In genomic region chr3:122247087-122247824, GRCh38 we compare ENCODE assay signal across 17 cellular contexts.
DNase-seq lines count a peak whose midpoint lies in the region; ATAC-seq, FAIRE-seq and TF ChIP-seq lines count a peak whose summit lies in the region.
"Had no signal": no experiment of that assay in that cellular context is flagged by ENCODE, and none has a peak within 500 bp of the region (broad histone marks: within the 10 kb centered on the region; RNA-seq: fewer than 3 reads in every experiment).

No MANE protein-coding gene starts in this region.

- peak overlapping the region; percentile 82 for H3K27ac ChIP-seq in HL-60 (replicated peaks)
- no peak overlapping the region for H3K27ac ChIP-seq in Karpas-422 (ENCODE audit: low read length)

- FAIRE-seq in frontal cortex (lab: Jason Lieb, UNC), result no peak
- FAIRE-seq: G401.6 had no signal

- no peaks in the 10 kb centered on the region for H3K9me3 ChIP-seq in Karpas-422 (ENCODE audit: low read length)
- H3K9me3 ChIP-seq: sigmoid colon, SK-N-SH, testis had no signal

- peaks cover 10% of the 10 kb centered on the region for H3K4me1 ChIP-seq in Karpas-422 (ENCODE audit: low read length)
- H3K4me1 ChIP-seq: sigmoid colon, testis had no signal

- no peak overlapping the region for H3K4me2 ChIP-seq in Karpas-422 (ENCODE audit: low read depth, low read length, poor library complexity, severe bottlenecking)
- H3K4me2 ChIP-seq: SK-N-SH had no signal

- H3K27me3 ChIP-seq in HL-60 (ENCODE audit: insufficient read depth, poor library complexity, severe bottlenecking) (no peaks in the 10 kb centered on the region), Karpas-422 (ENCODE audit: low read length) (no peaks in the 10 kb centered on the region)
- H3K27me3 ChIP-seq: sigmoid colon, testis had no signal

- no peak overlapping the region for H2AFZ ChIP-seq in Karpas-422 (ENCODE audit: low read length)

- H3K4me3 Mint-ChIP-seq in dendritic cell treated with granulocyte-macrophage colony-stimulating factor and Interleukin-4, amounts not matched to agents 40 ng/mL and 50 ng/mL, for 4 days, result no peak overlapping the region
- H3K4me3 Mint-ChIP-seq in natural killer cell, result peak overlapping the region; percentile 22

- no peaks in the 10 kb centered on the region for H3K79me2 ChIP-seq in Karpas-422 (ENCODE audit: low read length)

- no peak overlapping the region for H3K4me3 ChIP-seq in HL-60 (replicated peaks; ENCODE audit: insufficient read depth, low read length)
- no peak overlapping the region for H3K4me3 ChIP-seq in Karpas-422 (ENCODE audit: low read length)
- H3K4me3 ChIP-seq: sigmoid colon, testis had no signal

- intact Hi-C loops in dendritic cell treated with granulocyte-macrophage colony-stimulating factor and Interleukin-4, amounts not matched to agents 40 ng/mL and 50 ng/mL, for 4 days (cut with micrococcal nuclease), result no loop called here
- intact Hi-C loops in natural killer cell (cut with micrococcal nuclease), result no loop called here

- peak overlapping the region; percentile 79 for H3K27ac Mint-ChIP-seq in dendritic cell treated with granulocyte-macrophage colony-stimulating factor and Interleukin-4, amounts not matched to agents 40 ng/mL and 50 ng/mL, for 4 days
- no peak overlapping the region for H3K27ac Mint-ChIP-seq in natural killer cell

- H3K9ac ChIP-seq in Karpas-422 (ENCODE audit: low read length), result no peak overlapping the region
- H3K9ac ChIP-seq: SK-N-SH had no signal

- H3K4me1 Mint-ChIP-seq in dendritic cell treated with granulocyte-macrophage colony-stimulating factor and Interleukin-4, amounts not matched to agents 40 ng/mL and 50 ng/mL, for 4 days (ENCODE audit: low read depth), result peaks cover 45% of the 10 kb centered on the region
- peaks cover 10% of the 10 kb centered on the region in 2 donors for H3K4me1 Mint-ChIP-seq in natural killer cell

- H4K20me1 ChIP-seq in Karpas-422 (ENCODE audit: insufficient read depth, low read depth, low read length), result no peaks in the 10 kb centered on the region

- peak in 2 of 3 donors; percentile 8 to 39 for ATAC-seq in natural killer cell
- ATAC-seq in GM19351 (IDR thresholded peaks at IDR 0.05; ENCODE audit: unreplicated experiment), result no peak

- no peak for TF ChIP-seq CTCF in HL-60 (IDR thresholded peaks at IDR 0.05; ENCODE audit: insufficient read depth, low read length)
- TF ChIP-seq CTCF in natural killer cell (IDR thresholded peaks at IDR 0.05), result no peak

- H3K9me2 ChIP-seq in Karpas-422 (replicated peaks; ENCODE audit: insufficient read depth, low read length), result no peaks in the 10 kb centered on the region
- H3K9me2 ChIP-seq: SK-N-SH had no signal

- H3K36me3 Mint-ChIP-seq in dendritic cell treated with granulocyte-macrophage colony-stimulating factor and Interleukin-4, amounts not matched to agents 40 ng/mL and 50 ng/mL, for 4 days (ENCODE audit: low read depth), result no peaks in the 10 kb centered on the region
- no peaks in the 10 kb centered on the region for H3K36me3 Mint-ChIP-seq in natural killer cell

- H3K9me3 Mint-ChIP-seq in dendritic cell treated with granulocyte-macrophage colony-stimulating factor and Interleukin-4, amounts not matched to agents 40 ng/mL and 50 ng/mL, for 4 days, result no peaks in the 10 kb centered on the region
- H3K9me3 Mint-ChIP-seq in natural killer cell, result no peaks in the 10 kb centered on the region
- H3K9me3 Mint-ChIP-seq: central memory CD8-positive, alpha-beta T cell had no signal

- H3K36me3 ChIP-seq in Karpas-422 (ENCODE audit: insufficient read depth, low read length), result no peaks in the 10 kb centered on the region
- H3K36me3 ChIP-seq: sigmoid colon had no signal

- DNase-seq in GF-D8 (lab: John Stamatoyannopoulos, UW) (peak; percentile 93), HL-60 (ENCODE audit: low read depth in 1 of 2, low spot score in 1 of 2) (peak in 1 of 2 experiments; percentile 83), natural killer cell (no peak), cerebellar cortex (ENCODE audit: low spot score) (no peak), frontal cortex (ENCODE audit: low spot score in 2 of 2) (no peak), Karpas-422 (no peak)
- DNase-seq: activated CD4-positive, alpha-beta T cell treated with anti-CD3 and anti-CD28 coated beads, Interleukin-2, amount 50 U/mL, for 1 hour; activated naive CD4-positive, alpha-beta T cell; NCI-H1048; NCI-H446 treated with DMSO at 0.1 percent for 48 hours; sigmoid colon; SK-N-SH; testis had no signal

- no peaks in the 10 kb centered on the region for H3K27me3 Mint-ChIP-seq in dendritic cell treated with granulocyte-macrophage colony-stimulating factor and Interleukin-4, amounts not matched to agents 40 ng/mL and 50 ng/mL, for 4 days
- H3K27me3 Mint-ChIP-seq in natural killer cell (ENCODE audit: low read depth in 2 of 2), result peaks cover 6 to 28% of the 10 kb centered on the region in 2 donors
